ENCODE assay signal across 28 cellular contexts in the genomic region with DNA sequence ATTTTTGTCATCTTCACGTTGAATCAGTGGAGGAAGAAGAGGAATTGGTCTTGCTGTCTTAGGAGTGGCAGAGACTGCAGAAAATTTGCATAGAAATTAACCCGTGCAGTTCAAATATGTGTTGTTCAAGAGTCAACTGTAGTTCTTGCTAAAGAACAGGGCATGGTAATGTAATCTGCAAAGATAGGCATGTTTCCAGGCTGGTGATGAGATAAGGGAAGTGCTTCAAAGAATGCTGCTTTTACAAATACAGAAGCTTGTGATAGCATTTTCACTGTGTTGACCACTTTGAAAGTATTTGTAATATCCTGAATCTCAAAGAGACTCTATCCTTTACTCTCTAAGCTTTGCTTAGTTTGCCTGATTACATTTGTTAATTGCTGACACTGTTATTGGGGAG.
"Had no signal": no experiment of that assay in that cellular context is flagged by ENCODE, and none has a peak within 500 bp of the region (broad histone marks: within the 10 kb centered on the region; RNA-seq: fewer than 3 reads in every experiment).

No MANE protein-coding gene starts in this region.

- H3K4me1 ChIP-seq: breast epithelium, esophagus squamous epithelium, lower lobe of right lung had no signal

- H3K9me3 ChIP-seq: adrenal gland, breast epithelium, esophagus squamous epithelium, gastrocnemius medialis, lower lobe of right lung, thoracic aorta had no signal

- H3K4me1 Mint-ChIP-seq: naive thymus-derived CD8-positive, alpha-beta T cell; T-cell had no signal

- H3K27ac ChIP-seq: adrenal gland, breast epithelium, coronary artery, esophagus squamous epithelium, gastrocnemius medialis, lower lobe of right lung, thoracic aorta had no signal

- DNase-seq: activated CD4-positive, alpha-beta T cell treated with anti-CD3 and anti-CD28 coated beads for 1 hour; activated CD4-positive, alpha-beta T cell treated with anti-CD3 and anti-CD28 coated beads, Interleukin-2, amount 50 U/mL, for 4 hours; activated CD8-positive, alpha-beta memory T cell treated with anti-CD3 and anti-CD28 coated beads for 24 hours; activated CD8-positive, alpha-beta memory T cell treated with anti-CD3 and anti-CD28 coated beads, Interleukin-2, amount 50 U/mL, for 4 hours; activated naive CD4-positive, alpha-beta T cell; activated T-cell treated with anti-CD3 and anti-CD28 coated beads, Interleukin-2, amount 50 U/mL, for 4 hours; cerebellar nuclear complex; esophagus squamous epithelium; gastrocnemius medialis; head of caudate nucleus; left colon; lower lobe of right lung; naive thymus-derived CD8-positive, alpha-beta T cell; retina; stimulated activated CD4-positive, alpha-beta T cell treated with anti-CD3 and anti-CD28 coated beads, Interleukin-4, amount 100 ng/mL, for 24 hours; stimulated activated naive CD4-positive, alpha-beta T cell treated with Interleukin-2 at 50 U/mL for 16 hours; T-cell had no signal

- H3K27ac Mint-ChIP-seq: activated naive CD8-positive, alpha-beta T cell; activated T-helper 2 cell treated with anti-CD3 and anti-CD28 coated beads, Interferon-gamma antibody, Interleukin-2, Interleukin-4, amounts not matched to agents 10 μg/mL and 5 μg/mL and 100 μg/mL, durations not matched to agents 14 hours and 24 hours and 36 hours; mesothelial cell of epicardium; naive thymus-derived CD8-positive, alpha-beta T cell; progenitor cell of endocrine pancreas; T-cell; T-helper 2 cell treated with Interferon-gamma antibody and Interleukin-4, amounts not matched to agents 5 μg/mL and 100 μg/mL, for 36 hours; type B pancreatic cell had no signal

- ATAC-seq: activated T-cell treated with anti-CD3 and anti-CD28 coated beads, Interleukin-2, amount 50 U/mL, for 4 hours; gastrocnemius medialis; left colon; lower lobe of right lung; naive thymus-derived CD8-positive, alpha-beta T cell; T-cell had no signal

- H3K27me3 ChIP-seq: adrenal gland, esophagus squamous epithelium, gastrocnemius medialis had no signal

- H3K36me3 Mint-ChIP-seq: activated naive CD8-positive, alpha-beta T cell; naive thymus-derived CD8-positive, alpha-beta T cell; T-cell had no signal

- H3K4me3 ChIP-seq: adrenal gland, breast epithelium, coronary artery, esophagus squamous epithelium, gastrocnemius medialis, lower lobe of right lung, thoracic aorta had no signal

- FAIRE-seq: keratinocyte had no signal

- H3K4me3 Mint-ChIP-seq: activated naive CD8-positive, alpha-beta T cell; activated T-cell treated with anti-CD3 and anti-CD28 coated beads, Interleukin-2, amount 50 U/mL, for 4 hours; mesothelial cell of epicardium; naive thymus-derived CD8-positive, alpha-beta T cell; T-cell; T-helper 2 cell treated with Interferon-gamma antibody and Interleukin-4, amounts not matched to agents 5 μg/mL and 100 μg/mL, for 36 hours; type B pancreatic cell had no signal

- H3K27me3 Mint-ChIP-seq: activated naive CD8-positive, alpha-beta T cell; naive thymus-derived CD8-positive, alpha-beta T cell; progenitor cell of endocrine pancreas; type B pancreatic cell had no signal

- H3K9me3 Mint-ChIP-seq: activated T-helper 2 cell treated with anti-CD3 and anti-CD28 coated beads, Interferon-gamma antibody, Interleukin-2, Interleukin-4, amounts not matched to agents 10 μg/mL and 5 μg/mL and 100 μg/mL, durations not matched to agents 14 hours and 24 hours and 36 hours; naive thymus-derived CD8-positive, alpha-beta T cell; T-cell; T-helper 2 cell treated with Interferon-gamma antibody and Interleukin-4, amounts not matched to agents 5 μg/mL and 100 μg/mL, for 36 hours; type B pancreatic cell had no signal

- H3K36me3 ChIP-seq: adrenal gland, breast epithelium, esophagus squamous epithelium, gastrocnemius medialis, lower lobe of right lung, thoracic aorta had no signal
